23 cellular contexts compared by ENCODE assay signal in the genomic region with DNA sequence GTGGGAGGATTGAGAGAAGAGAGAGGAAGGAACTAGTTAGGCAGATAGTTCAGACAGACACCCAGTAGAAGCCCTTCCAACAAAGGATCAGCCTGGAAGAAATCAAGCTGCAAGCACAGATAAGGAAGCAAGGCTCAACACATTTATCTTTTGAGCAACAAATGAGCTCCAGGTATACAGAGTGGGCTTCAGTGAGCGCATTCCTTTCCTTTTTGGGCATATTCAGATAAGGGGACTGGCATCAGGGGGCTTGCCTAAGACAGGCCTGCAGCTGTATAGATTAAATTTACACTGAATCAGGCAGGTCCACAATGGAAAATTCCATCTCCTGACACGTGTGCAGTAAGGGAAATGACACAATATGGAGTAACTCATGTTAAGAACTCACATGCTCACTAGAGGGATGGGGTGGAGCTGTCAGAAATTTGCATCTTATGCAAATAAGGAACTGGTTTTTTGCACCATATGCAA.
"Had no signal": no experiment of that assay in that cellular context is flagged by ENCODE, and none has a peak within 500 bp of the region (broad histone marks: within the 10 kb centered on the region; RNA-seq: fewer than 3 reads in every experiment).

No MANE protein-coding gene starts in this region.

- H3K9me3 Mint-ChIP-seq: activated T-helper 2 cell treated with anti-CD3 and anti-CD28 coated beads, Interferon-gamma antibody, Interleukin-2, Interleukin-4, amounts not matched to agents 10 μg/mL and 5 μg/mL and 100 μg/mL, durations not matched to agents 14 hours and 24 hours and 36 hours had no signal

- H3K36me3 Mint-ChIP-seq: activated naive CD4-positive, alpha-beta T cell treated with anti-CD3 and anti-CD28 coated beads, Interleukin-2, amount 10 ng/mL, durations not matched to agents 7 days and 5 days; activated naive CD8-positive, alpha-beta T cell treated with anti-CD3 and anti-CD28 coated beads, Interleukin-2, amount 10 ng/mL, durations not matched to agents 7 days and 5 days had no signal

- H3K27ac ChIP-seq: adrenal gland had no signal

- H3K4me3 Mint-ChIP-seq: activated CD8-positive, alpha-beta T cell treated with anti-CD3 and anti-CD28 coated beads for 36 hours; activated naive CD4-positive, alpha-beta T cell treated with anti-CD3 and anti-CD28 coated beads, Interleukin-2, amount 10 ng/mL, durations not matched to agents 7 days and 5 days; activated naive CD8-positive, alpha-beta T cell treated with anti-CD3 and anti-CD28 coated beads, Interleukin-2, amount 10 ng/mL, durations not matched to agents 7 days and 5 days; activated T-cell treated with anti-CD3 and anti-CD28 coated beads, Interleukin-2, amount 50 U/mL, for 72 hours; T-helper 17 cell had no signal

- H3K27me3 ChIP-seq: adrenal gland had no signal

- H3K27me3 Mint-ChIP-seq: activated CD8-positive, alpha-beta T cell treated with anti-CD3 and anti-CD28 coated beads for 36 hours; activated naive CD8-positive, alpha-beta T cell treated with anti-CD3 and anti-CD28 coated beads, Interleukin-2, amount 10 ng/mL, durations not matched to agents 7 days and 5 days had no signal

- DNase-seq: activated CD4-positive, alpha-beta T cell treated with anti-CD3 and anti-CD28 coated beads for 4 hours; activated CD8-positive, alpha-beta memory T cell treated with anti-CD3 and anti-CD28 coated beads, Interleukin-2, amount 50 U/mL, for 4 hours; activated CD8-positive, alpha-beta T cell treated with anti-CD3 and anti-CD28 coated beads for 36 hours; activated gamma-delta T cell treated with Interleukin-2 at 50 U/mL for 16 hours; activated naive CD4-positive, alpha-beta T cell treated with anti-CD3 and anti-CD28 coated beads, Interleukin-2, amount 10 ng/mL, durations not matched to agents 7 days and 5 days; activated naive CD8-positive, alpha-beta T cell treated with anti-CD3 and anti-CD28 coated beads, Interleukin-2, amount 10 ng/mL, durations not matched to agents 7 days and 5 days; activated T-cell treated with anti-CD3 and anti-CD28 coated beads, Interleukin-2, amount 50 U/mL, for 72 hours; adrenal gland; anterior cingulate cortex; cerebellar nuclear complex; Karpas-422; MM.1S; NCI-H1417; NCI-H2029; NCI-H2107; NCI-H345; NCI-H510A; PC-3; SHP77 treated with DMSO at 0.1 percent for 48 hours; T-helper 17 cell; T-helper 9 cell had no signal

- H3K4me1 ChIP-seq: adrenal gland had no signal

- H3K4me3 ChIP-seq: adrenal gland had no signal

- H3K4me1 Mint-ChIP-seq: activated naive CD4-positive, alpha-beta T cell treated with anti-CD3 and anti-CD28 coated beads, Interleukin-2, amount 10 ng/mL, durations not matched to agents 7 days and 5 days; activated naive CD8-positive, alpha-beta T cell treated with anti-CD3 and anti-CD28 coated beads, Interleukin-2, amount 10 ng/mL, durations not matched to agents 7 days and 5 days had no signal

- ATAC-seq: activated CD4-positive, CD25-positive, alpha-beta regulatory T cell treated with anti-CD3 and anti-CD28 coated beads, Interleukin-2, amount 50 U/mL, for 24 hours; activated CD8-positive, alpha-beta T cell treated with anti-CD3 and anti-CD28 coated beads for 36 hours; activated T-cell treated with anti-CD3 and anti-CD28 coated beads, Interleukin-2, amount 50 U/mL, for 72 hours; PC-3; T-helper 17 cell had no signal

- H3K9me3 ChIP-seq: adrenal gland had no signal

- H3K27ac Mint-ChIP-seq: activated CD8-positive, alpha-beta T cell treated with anti-CD3 and anti-CD28 coated beads for 36 hours; activated naive CD4-positive, alpha-beta T cell treated with anti-CD3 and anti-CD28 coated beads, Interleukin-2, amount 10 ng/mL, durations not matched to agents 7 days and 5 days; activated naive CD8-positive, alpha-beta T cell treated with anti-CD3 and anti-CD28 coated beads, Interleukin-2, amount 10 ng/mL, durations not matched to agents 7 days and 5 days; activated T-cell treated with anti-CD3 and anti-CD28 coated beads, Interleukin-2, amount 50 U/mL, for 72 hours; activated T-helper 2 cell treated with anti-CD3 and anti-CD28 coated beads, Interferon-gamma antibody, Interleukin-2, Interleukin-4, amounts not matched to agents 10 μg/mL and 5 μg/mL and 100 μg/mL, durations not matched to agents 14 hours and 24 hours and 36 hours; T-helper 17 cell had no signal

- H3K36me3 ChIP-seq: adrenal gland had no signal
